Comparison of ENCODE assay signal across 8 cellular contexts in genomic region chr12:65881965-65882413, GRCh38. TPM values are rescaled to one million over a fixed set of nuclear protein-coding genes. Genes with fewer than 3 reads are reported as not detected.
DNase-seq lines count a peak whose midpoint lies in the region; ATAC-seq, FAIRE-seq and TF ChIP-seq lines count a peak whose summit lies in the region.

No MANE protein-coding gene starts in this region.

- H3K27ac ChIP-seq in astrocyte (ENCODE audit: low read depth, low read length): peak overlapping the region; percentile 65

- H3K9me3 Mint-ChIP-seq in astrocyte (ENCODE audit: unreplicated experiment): no peaks in the 10 kb centered on the region

- TF ChIP-seq CTCF in astrocyte (IDR thresholded peaks at IDR 0.05; ENCODE audit: insufficient read depth, low read depth, low read length): no peak

- intact Hi-C loops in sciatic nerve (cut with DNase I): no loop called here

- H3K4me1 Mint-ChIP-seq in astrocyte (ENCODE audit: low read depth, unreplicated experiment): peaks cover 60% of the 10 kb centered on the region

- peaks cover 5% of the 10 kb centered on the region for H3K36me3 Mint-ChIP-seq in astrocyte (ENCODE audit: low read depth, unreplicated experiment)

- H2AFZ ChIP-seq in astrocyte (ENCODE audit: low read depth, low read length): no peak overlapping the region

- H3K4me3 Mint-ChIP-seq in astrocyte (ENCODE audit: unreplicated experiment): no peak overlapping the region

- H3K27me3 Mint-ChIP-seq in astrocyte (ENCODE audit: low read depth, unreplicated experiment): no peaks in the 10 kb centered on the region

- peaks cover 7% of the 10 kb centered on the region for H3K36me3 ChIP-seq in astrocyte (ENCODE audit: insufficient read depth, low read length)

- H3K4me3 ChIP-seq in astrocyte (ENCODE audit: insufficient read depth, low read depth, low read length): no peak overlapping the region

- peaks cover 58% of the 10 kb centered on the region for H4K20me1 ChIP-seq in astrocyte (ENCODE audit: insufficient read depth, low read length)

- H3K27me3 ChIP-seq in astrocyte (ENCODE audit: insufficient read depth, low read length): no peaks in the 10 kb centered on the region

- H3K9ac ChIP-seq in astrocyte (ENCODE audit: low read length): peak overlapping the region; percentile 57

- peaks cover 90% of the 10 kb centered on the region for H3K79me2 ChIP-seq in astrocyte (ENCODE audit: insufficient read depth, low read length)

- peaks cover 63% of the 10 kb centered on the region for H3K4me1 ChIP-seq in astrocyte (ENCODE audit: insufficient read depth, low read length)

- no peak for FAIRE-seq in astrocyte (lab: Jason Lieb, UNC)

- H3K9me3 ChIP-seq in astrocyte (ENCODE audit: insufficient read depth, low read depth, low read length): no peaks in the 10 kb centered on the region

- ATAC-seq in GM19372 (IDR thresholded peaks at IDR 0.05; ENCODE audit: low read depth, unreplicated experiment) (peak; percentile 69), sciatic nerve (peak; percentile 86), GM18858 (IDR thresholded peaks at IDR 0.05; ENCODE audit: unreplicated experiment) (no peak), HG02938 (IDR thresholded peaks at IDR 0.05; ENCODE audit: unreplicated experiment) (no peak)

- H3K4me2 ChIP-seq in astrocyte (ENCODE audit: low read length): peak overlapping the region; percentile 70

- peak overlapping the region; percentile 34 for H3K27ac Mint-ChIP-seq in astrocyte (ENCODE audit: unreplicated experiment)

- DNase-seq in astrocyte (ENCODE audit: low read depth): peak; percentile 47
- peak in 45 of 51 donors; percentile 4 to 80 (median 44) for DNase-seq in hypothalamus (lab: John Stamatoyannopoulos, UW)
- peak; percentile 83 for DNase-seq in sciatic nerve (ENCODE audit: low spot score)
- no peak for DNase-seq in HuH-7.5 (ENCODE audit: low spot score)
- no peak for DNase-seq in NAMALWA (ENCODE audit: low spot score)

RNA-seq across cellular contexts. Expression of gene HMGA2, which starts 57.7 kb away (rescaled TPM):
- 199 and 214 TPM in 2 replicates for total RNA-seq in astrocyte
- total RNA-seq in sciatic nerve: 3.5 TPM

Comparison
In these comparisons a context has a peak if more than half of its experiments do, and no peak if none do; other contexts are left out.
1. ATAC-seq: peak in GM19372 (single experiment) and sciatic nerve (single experiment); none in GM18858 (single experiment) and HG02938 (single experiment).
2. DNase-seq: peak in astrocyte (single experiment), hypothalamus (45 of 51) and sciatic nerve (single experiment); none in HuH-7.5 (single experiment) and NAMALWA (single experiment).
3. RNA of gene HMGA2, which starts 57.7 kb away (total RNA-seq): 199 to 214 TPM in astrocyte; 3.5 TPM in sciatic nerve (single experiment); every median in the first group is over 10 times any median in the second.